Comparison of ENCODE assay signal across 2 cellular contexts in the genomic region with DNA sequence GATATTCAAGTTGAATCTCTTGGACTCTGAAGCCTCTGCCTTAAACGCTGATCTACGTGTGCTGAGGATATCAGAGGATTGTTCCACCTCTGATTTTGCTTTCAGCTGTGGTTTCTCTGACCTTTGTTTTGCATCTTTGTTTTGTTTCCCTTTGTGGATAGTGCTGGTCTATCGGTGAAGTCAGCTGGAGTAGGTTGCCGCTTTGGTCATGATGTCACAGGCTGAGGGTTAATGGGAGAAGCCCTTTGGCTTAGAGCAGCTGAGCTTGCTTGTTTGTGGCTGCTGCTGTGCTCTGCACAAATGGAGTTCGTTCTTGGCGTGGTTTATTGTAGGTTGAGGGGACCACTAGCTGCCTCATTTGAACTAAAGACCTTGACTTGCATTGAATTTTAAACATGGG.
TF ChIP-seq lines count a peak whose summit lies in the region.

No MANE protein-coding gene starts in this region.

TF ChIP-seq in GM23338, 12 proteins besides CTCF, POLR2A, EP300 and RAD21 (continues in another document):
- TF ChIP-seq, protein P1, sequence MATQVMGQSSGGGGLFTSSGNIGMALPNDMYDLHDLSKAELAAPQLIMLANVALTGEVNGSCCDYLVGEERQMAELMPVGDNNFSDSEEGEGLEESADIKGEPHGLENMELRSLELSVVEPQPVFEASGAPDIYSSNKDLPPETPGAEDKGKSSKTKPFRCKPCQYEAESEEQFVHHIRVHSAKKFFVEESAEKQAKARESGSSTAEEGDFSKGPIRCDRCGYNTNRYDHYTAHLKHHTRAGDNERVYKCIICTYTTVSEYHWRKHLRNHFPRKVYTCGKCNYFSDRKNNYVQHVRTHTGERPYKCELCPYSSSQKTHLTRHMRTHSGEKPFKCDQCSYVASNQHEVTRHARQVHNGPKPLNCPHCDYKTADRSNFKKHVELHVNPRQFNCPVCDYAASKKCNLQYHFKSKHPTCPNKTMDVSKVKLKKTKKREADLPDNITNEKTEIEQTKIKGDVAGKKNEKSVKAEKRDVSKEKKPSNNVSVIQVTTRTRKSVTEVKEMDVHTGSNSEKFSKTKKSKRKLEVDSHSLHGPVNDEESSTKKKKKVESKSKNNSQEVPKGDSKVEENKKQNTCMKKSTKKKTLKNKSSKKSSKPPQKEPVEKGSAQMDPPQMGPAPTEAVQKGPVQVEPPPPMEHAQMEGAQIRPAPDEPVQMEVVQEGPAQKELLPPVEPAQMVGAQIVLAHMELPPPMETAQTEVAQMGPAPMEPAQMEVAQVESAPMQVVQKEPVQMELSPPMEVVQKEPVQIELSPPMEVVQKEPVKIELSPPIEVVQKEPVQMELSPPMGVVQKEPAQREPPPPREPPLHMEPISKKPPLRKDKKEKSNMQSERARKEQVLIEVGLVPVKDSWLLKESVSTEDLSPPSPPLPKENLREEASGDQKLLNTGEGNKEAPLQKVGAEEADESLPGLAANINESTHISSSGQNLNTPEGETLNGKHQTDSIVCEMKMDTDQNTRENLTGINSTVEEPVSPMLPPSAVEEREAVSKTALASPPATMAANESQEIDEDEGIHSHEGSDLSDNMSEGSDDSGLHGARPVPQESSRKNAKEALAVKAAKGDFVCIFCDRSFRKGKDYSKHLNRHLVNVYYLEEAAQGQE (IDR thresholded peaks at IDR 0.05; ENCODE audit: unreplicated experiment), result no peak
- TF ChIP-seq, protein P2, sequence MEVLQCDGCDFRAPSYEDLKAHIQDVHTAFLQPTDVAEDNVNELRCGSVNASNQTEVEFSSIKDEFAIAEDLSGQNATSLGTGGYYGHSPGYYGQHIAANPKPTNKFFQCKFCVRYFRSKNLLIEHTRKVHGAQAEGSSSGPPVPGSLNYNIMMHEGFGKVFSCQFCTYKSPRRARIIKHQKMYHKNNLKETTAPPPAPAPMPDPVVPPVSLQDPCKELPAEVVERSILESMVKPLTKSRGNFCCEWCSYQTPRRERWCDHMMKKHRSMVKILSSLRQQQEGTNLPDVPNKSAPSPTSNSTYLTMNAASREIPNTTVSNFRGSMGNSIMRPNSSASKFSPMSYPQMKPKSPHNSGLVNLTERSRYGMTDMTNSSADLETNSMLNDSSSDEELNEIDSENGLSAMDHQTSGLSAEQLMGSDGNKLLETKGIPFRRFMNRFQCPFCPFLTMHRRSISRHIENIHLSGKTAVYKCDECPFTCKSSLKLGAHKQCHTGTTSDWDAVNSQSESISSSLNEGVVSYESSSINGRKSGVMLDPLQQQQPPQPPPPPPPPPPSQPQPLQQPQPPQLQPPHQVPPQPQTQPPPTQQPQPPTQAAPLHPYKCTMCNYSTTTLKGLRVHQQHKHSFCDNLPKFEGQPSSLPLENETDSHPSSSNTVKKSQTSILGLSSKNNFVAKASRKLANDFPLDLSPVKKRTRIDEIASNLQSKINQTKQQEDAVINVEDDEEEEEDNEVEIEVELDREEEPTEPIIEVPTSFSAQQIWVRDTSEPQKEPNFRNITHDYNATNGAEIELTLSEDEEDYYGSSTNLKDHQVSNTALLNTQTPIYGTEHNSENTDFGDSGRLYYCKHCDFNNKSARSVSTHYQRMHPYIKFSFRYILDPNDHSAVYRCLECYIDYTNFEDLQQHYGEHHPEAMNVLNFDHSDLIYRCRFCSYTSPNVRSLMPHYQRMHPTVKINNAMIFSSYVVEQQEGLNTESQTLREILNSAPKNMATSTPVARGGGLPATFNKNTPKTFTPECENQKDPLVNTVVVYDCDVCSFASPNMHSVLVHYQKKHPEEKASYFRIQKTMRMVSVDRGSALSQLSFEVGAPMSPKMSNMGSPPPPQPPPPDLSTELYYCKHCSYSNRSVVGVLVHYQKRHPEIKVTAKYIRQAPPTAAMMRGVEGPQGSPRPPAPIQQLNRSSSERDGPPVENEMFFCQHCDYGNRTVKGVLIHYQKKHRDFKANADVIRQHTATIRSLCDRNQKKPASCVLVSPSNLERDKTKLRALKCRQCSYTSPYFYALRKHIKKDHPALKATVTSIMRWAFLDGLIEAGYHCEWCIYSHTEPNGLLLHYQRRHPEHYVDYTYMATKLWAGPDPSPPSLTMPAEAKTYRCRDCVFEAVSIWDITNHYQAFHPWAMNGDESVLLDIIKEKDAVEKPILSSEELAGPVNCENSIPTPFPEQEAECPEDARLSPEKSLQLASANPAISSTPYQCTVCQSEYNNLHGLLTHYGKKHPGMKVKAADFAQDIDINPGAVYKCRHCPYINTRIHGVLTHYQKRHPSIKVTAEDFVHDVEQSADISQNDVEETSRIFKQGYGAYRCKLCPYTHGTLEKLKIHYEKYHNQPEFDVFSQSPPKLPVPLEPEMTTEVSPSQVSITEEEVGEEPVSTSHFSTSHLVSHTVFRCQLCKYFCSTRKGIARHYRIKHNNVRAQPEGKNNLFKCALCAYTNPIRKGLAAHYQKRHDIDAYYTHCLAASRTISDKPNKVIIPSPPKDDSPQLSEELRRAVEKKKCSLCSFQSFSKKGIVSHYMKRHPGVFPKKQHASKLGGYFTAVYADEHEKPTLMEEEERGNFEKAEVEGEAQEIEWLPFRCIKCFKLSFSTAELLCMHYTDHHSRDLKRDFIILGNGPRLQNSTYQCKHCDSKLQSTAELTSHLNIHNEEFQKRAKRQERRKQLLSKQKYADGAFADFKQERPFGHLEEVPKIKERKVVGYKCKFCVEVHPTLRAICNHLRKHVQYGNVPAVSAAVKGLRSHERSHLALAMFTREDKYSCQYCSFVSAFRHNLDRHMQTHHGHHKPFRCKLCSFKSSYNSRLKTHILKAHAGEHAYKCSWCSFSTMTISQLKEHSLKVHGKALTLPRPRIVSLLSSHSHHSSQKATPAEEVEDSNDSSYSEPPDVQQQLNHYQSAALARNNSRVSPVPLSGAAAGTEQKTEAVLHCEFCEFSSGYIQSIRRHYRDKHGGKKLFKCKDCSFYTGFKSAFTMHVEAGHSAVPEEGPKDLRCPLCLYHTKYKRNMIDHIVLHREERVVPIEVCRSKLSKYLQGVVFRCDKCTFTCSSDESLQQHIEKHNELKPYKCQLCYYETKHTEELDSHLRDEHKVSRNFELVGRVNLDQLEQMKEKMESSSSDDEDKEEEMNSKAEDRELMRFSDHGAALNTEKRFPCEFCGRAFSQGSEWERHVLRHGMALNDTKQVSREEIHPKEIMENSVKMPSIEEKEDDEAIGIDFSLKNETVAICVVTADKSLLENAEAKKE (CRISPR knock-in tag; IDR thresholded peaks at IDR 0.05), result no peak
- TF ChIP-seq CREB1 (CRISPR knock-in tag; IDR thresholded peaks at IDR 0.05; ENCODE audit: low read depth) (no peak), POLR2AphosphoS5 (IDR thresholded peaks at IDR 0.05; ENCODE audit: low read depth) (no peak), ZNF114 (CRISPR knock-in tag; IDR thresholded peaks at IDR 0.05) (no peak), NANOG (IDR thresholded peaks at IDR 0.05; ENCODE audit: borderline replicate concordance) (no peak), EZH2phosphoT487 (IDR thresholded peaks at IDR 0.05; ENCODE audit: unreplicated experiment) (no peak), EZH2 (IDR thresholded peaks at IDR 0.05; ENCODE audit: low read depth, unreplicated experiment) (no peak), JUNB (IDR thresholded peaks at IDR 0.05; ENCODE audit: unreplicated experiment) (no peak), STAT1 (IDR thresholded peaks at IDR 0.05; ENCODE audit: unreplicated experiment) (no peak), ZNF331 (CRISPR knock-in tag; IDR thresholded peaks at IDR 0.05; ENCODE audit: low read depth) (no peak)

TF ChIP-seq in H1, 55 proteins besides CTCF, POLR2A, EP300 and RAD21:
- no peak for TF ChIP-seq RBBP5 (IDR thresholded peaks at IDR 0.05; ENCODE audit: borderline replicate concordance, low read depth, low read length)
- no peak for TF ChIP-seq JUND (IDR thresholded peaks at IDR 0.05; ENCODE audit: low read length)
- TF ChIP-seq TEAD4 (IDR thresholded peaks at IDR 0.05; ENCODE audit: low read depth, low read length), result no peak
- no peak for TF ChIP-seq SP1 (IDR thresholded peaks at IDR 0.05; ENCODE audit: low read depth, low read length)
- no peak for TF ChIP-seq NRF1 (IDR thresholded peaks at IDR 0.05; ENCODE audit: low read depth, low read length)
- TF ChIP-seq POLR2AphosphoS5 (IDR thresholded peaks at IDR 0.05; ENCODE audit: low read depth, low read length), result no peak
- TF ChIP-seq BCL11A (IDR thresholded peaks at IDR 0.05; ENCODE audit: low read depth in 2 of 2, low read length in 2 of 2), result no peak
